Comparison of ENCODE assay signal across 9 cellular contexts in the genomic region with DNA sequence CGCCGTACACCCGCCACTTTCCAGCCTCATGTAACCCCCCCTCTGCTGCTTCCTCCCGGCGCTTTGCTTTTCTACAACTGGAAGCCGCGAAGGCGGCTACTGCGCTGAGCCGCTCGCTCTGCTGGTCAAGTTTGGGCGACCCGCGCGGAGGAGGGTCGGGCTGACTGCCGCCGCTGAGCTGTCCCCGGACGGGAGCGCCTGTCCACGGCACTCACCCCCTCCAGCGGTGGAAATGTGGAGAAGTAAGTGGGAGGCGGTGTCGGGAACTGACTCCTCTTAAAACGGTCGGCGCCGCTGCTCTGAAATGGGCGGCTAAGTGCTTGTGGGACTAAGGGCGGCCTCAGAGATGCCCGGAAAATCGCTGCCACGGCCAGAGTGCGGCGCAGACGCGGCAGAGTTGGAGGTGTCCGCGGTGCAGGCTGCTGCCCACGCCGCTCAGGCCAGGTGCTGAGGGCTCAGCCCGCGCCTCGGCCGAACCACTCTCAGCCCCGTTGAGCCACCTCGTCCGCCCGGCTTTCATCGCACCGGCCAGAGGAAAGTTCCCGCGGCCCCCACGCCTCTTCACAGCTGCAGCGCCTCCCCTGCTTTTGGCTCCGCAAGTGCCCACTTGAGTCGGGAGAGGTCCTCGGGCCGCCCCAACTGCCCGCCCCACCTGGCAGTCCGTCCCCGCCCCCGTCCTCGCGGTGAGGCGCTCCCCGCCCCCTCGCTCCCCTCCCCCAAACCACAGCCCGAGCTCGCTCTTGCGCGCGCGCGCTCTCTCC. TPM values are rescaled to one million over a fixed set of nuclear protein-coding genes. Genes with fewer than 3 reads are reported as not detected.
A peak's percentile ranks its signal among the peaks of the same experiment; 100 is the strongest.
DNase-seq lines count a peak whose midpoint lies in the region; ATAC-seq, FAIRE-seq and TF ChIP-seq lines count a peak whose summit lies in the region.
"Had no signal": no experiment of that assay in that cellular context is flagged by ENCODE, and none has a peak within 500 bp of the region (broad histone marks: within the 10 kb centered on the region; RNA-seq: fewer than 3 reads in every experiment).

No MANE protein-coding gene starts in this region.

- H3K27ac ChIP-seq in breast epithelium (peak overlapping the region in 1 of 2 donors; percentile 49), skeletal muscle tissue (ENCODE audit: low read depth, low read length) (no peak overlapping the region)

- H3K36me3 ChIP-seq in breast epithelium (no peaks in the 10 kb centered on the region), skeletal muscle tissue (ENCODE audit: control insufficient read depth in 3 of 3, insufficient read depth in 3 of 3, low read length in 3 of 3) (no peaks in the 10 kb centered on the region)

- no peak for TF ChIP-seq CTCF in breast epithelium (IDR thresholded peaks at IDR 0.05)

- peak overlapping the region in 2 of 3 donors; percentile 3 to 5 for H3K9ac ChIP-seq in skeletal muscle tissue (ENCODE audit: low read depth in 1 of 3, low read length in 3 of 3)

- H3K9me3 ChIP-seq in breast epithelium, result no peaks in the 10 kb centered on the region
- no peaks in the 10 kb centered on the region for H3K9me3 ChIP-seq in skeletal muscle tissue (ENCODE audit: control insufficient read depth in 3 of 3, low read length in 3 of 3)

- DNase-seq in AG08395 (ENCODE audit: low spot score), result peak; percentile 48
- peak; percentile 4 for DNase-seq in GM12891 (ENCODE audit: insufficient read length, low spot score)
- peak; percentile 58 for DNase-seq in NCI-H69 (lab: John Stamatoyannopoulos, UW)
- DNase-seq in breast epithelium (ENCODE audit: low spot score in 2 of 2), result peak in 1 of 2 donors; percentile 54
- peak; percentile 49 for DNase-seq in iris pigment epithelial cell (ENCODE audit: low read depth)
- no peak for DNase-seq in stimulated activated naive CD4-positive, alpha-beta T cell treated with Interleukin-2 at 50 U/mL for 16 hours (lab: John Stamatoyannopoulos, UW)

- intact Hi-C loops in breast epithelium (cut with DNase I; ENCODE audit: low total_unique reads), result no loop called here

- H3K4me1 ChIP-seq in breast epithelium (no peaks in the 10 kb centered on the region), skeletal muscle tissue (ENCODE audit: control insufficient read depth in 3 of 3, insufficient read depth in 3 of 3, low read length in 3 of 3) (peaks cover 11 to 14% (median 11%) of the 10 kb centered on the region in 3 donors)

- TF ChIP-seq POLR2A in GM12891 (IDR thresholded peaks at IDR 0.05; ENCODE audit: low read depth, low read length) (no peak), breast epithelium (IDR thresholded peaks at IDR 0.05) (no peak)

- H3K4me3 ChIP-seq in breast epithelium (peak overlapping the region; percentile 58 to 75 (median 59)), skeletal muscle tissue (ENCODE audit: low read length in 3 of 3) (peak overlapping the region; percentile 51 to 60 (median 58))
- H3K4me3 ChIP-seq: K562 had no signal

- peak; percentile 3 for ATAC-seq in HG02973 (IDR thresholded peaks at IDR 0.05; ENCODE audit: unreplicated experiment)
- ATAC-seq: K562 had no signal

- H3K27me3 ChIP-seq in breast epithelium (peaks cover 0 to 19% of the 10 kb centered on the region in 2 donors), skeletal muscle tissue (ENCODE audit: control insufficient read depth in 3 of 3, insufficient read depth in 3 of 3, low read length in 3 of 3) (peaks cover 28 to 37% (median 34%) of the 10 kb centered on the region in 3 donors)

- no peak for FAIRE-seq in GM12891 (lab: Jason Lieb, UNC)
- FAIRE-seq: K562 had no signal

TF ChIP-seq in GM12891, 5 proteins besides CTCF, POLR2A, EP300 and RAD21:
- TF ChIP-seq POLR2AphosphoS5 (IDR thresholded peaks at IDR 0.05; ENCODE audit: low read depth, low read length), result no peak
- no peak for TF ChIP-seq PAX5 (IDR thresholded peaks at IDR 0.05; ENCODE audit: insufficient read depth, low read length, severe bottlenecking)

RNA-seq across cellular contexts. Expression of a gene that starts 0.4 kb away (rescaled TPM):
- polyA plus RNA-seq in GM12891 (2012; ENCODE audit: low read depth, missing spikeins), result not detected
- total RNA-seq in breast epithelium, result 1 to 10 TPM in 2 of 3 donors, under 1 TPM in 1; 0.98 to 1.4 (median 1.2) TPM
- total RNA-seq in skeletal muscle tissue, result 0.52 TPM
- total RNA-seq: K562 had no signal
- polyA plus RNA-seq: K562 had no signal
